ENCODE assay signal across 1 cellular context in the genomic region with DNA sequence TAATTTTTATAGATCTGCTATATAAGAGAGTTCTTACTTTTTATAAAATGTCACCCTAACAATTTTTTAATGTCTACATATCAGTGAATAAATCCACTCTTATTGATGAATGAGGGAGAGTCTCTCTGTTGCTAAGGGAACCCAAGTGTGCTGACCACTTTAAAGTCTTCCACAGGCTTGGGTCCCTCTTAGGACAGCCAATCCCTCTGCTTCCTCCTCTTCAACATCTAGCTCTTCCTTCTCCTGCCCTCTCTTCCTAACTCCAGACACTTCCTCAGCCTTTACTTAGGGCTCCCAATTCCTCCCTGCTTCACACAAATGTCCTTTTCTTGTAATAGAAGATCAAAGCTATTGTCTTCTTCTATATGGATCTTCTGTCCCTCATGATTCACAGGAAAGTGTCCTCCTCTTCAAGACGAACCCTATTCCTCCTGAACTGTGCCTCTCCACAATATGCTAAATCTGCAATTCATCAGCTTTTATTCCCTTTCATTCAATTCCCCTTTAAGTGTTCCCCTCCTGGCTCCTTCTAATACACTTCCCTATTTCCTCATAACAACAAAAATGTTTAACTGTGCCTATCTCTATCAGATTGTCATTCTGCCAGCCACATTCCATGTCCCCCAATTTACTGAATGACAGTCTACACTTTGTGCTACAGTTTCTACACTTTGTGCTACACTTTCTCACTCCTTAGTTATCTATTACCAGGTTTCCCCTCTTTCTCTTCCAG.
TF ChIP-seq lines count a peak whose summit lies in the region.

No MANE protein-coding gene starts in this region.

TF ChIP-seq in HepG2, 621 proteins besides CTCF, POLR2A, EP300 and RAD21:
- TF ChIP-seq ATAD3A (CRISPR knock-in tag; IDR thresholded peaks at IDR 0.05) = no peak
- TF ChIP-seq, protein P1, sequence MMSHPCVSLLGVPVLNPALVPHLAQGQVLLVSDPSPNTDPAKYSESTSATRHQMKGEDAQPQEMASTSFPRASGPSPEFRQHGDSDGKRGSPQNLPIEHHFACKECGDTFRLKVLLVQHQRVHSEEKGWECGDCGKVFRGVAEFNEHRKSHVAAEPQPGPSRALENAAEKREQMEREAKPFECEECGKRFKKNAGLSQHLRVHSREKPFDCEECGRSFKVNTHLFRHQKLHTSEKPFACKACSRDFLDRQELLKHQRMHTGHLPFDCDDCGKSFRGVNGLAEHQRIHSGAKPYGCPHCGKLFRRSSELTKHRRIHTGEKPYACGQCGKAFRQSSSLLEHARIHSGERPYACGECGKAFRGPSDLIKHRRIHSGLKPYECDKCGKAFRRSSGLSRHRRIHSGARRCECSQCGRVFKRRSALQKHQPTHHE (CRISPR knock-in tag; IDR thresholded peaks at IDR 0.05; ENCODE audit: borderline replicate concordance) = no peak
- no peak for TF ChIP-seq TMF1 (CRISPR knock-in tag; IDR thresholded peaks at IDR 0.05; ENCODE audit: low read depth)
- TF ChIP-seq, protein P2, sequence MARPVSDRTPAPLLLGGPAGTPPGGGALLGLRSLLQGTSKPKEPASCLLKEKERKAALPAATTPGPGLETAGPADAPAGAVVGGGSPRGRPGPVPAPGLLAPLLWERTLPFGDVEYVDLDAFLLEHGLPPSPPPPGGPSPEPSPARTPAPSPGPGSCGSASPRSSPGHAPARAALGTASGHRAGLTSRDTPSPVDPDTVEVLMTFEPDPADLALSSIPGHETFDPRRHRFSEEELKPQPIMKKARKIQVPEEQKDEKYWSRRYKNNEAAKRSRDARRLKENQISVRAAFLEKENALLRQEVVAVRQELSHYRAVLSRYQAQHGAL (CRISPR knock-in tag; IDR thresholded peaks at IDR 0.05; ENCODE audit: not compliant biosample characterization) = no peak
- TF ChIP-seq SP2 (CRISPR knock-in tag; IDR thresholded peaks at IDR 0.05) = no peak
- no peak for TF ChIP-seq TBP (CRISPR knock-in tag; IDR thresholded peaks at IDR 0.05)
- TF ChIP-seq SCMH1 (CRISPR knock-in tag; IDR thresholded peaks at IDR 0.05; ENCODE audit: borderline replicate concordance) = no peak
- no peak for TF ChIP-seq KDM5B (CRISPR knock-in tag; IDR thresholded peaks at IDR 0.05; ENCODE audit: borderline replicate concordance)
- TF ChIP-seq, protein P3, sequence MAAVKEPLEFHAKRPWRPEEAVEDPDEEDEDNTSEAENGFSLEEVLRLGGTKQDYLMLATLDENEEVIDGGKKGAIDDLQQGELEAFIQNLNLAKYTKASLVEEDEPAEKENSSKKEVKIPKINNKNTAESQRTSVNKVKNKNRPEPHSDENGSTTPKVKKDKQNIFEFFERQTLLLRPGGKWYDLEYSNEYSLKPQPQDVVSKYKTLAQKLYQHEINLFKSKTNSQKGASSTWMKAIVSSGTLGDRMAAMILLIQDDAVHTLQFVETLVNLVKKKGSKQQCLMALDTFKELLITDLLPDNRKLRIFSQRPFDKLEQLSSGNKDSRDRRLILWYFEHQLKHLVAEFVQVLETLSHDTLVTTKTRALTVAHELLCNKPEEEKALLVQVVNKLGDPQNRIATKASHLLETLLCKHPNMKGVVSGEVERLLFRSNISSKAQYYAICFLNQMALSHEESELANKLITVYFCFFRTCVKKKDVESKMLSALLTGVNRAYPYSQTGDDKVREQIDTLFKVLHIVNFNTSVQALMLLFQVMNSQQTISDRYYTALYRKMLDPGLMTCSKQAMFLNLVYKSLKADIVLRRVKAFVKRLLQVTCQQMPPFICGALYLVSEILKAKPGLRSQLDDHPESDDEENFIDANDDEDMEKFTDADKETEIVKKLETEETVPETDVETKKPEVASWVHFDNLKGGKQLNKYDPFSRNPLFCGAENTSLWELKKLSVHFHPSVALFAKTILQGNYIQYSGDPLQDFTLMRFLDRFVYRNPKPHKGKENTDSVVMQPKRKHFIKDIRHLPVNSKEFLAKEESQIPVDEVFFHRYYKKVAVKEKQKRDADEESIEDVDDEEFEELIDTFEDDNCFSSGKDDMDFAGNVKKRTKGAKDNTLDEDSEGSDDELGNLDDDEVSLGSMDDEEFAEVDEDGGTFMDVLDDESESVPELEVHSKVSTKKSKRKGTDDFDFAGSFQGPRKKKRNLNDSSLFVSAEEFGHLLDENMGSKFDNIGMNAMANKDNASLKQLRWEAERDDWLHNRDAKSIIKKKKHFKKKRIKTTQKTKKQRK (IDR thresholded peaks at IDR 0.05; ENCODE audit: low read length) = no peak
- no peak for TF ChIP-seq ZNF7 (CRISPR knock-in tag; IDR thresholded peaks at IDR 0.05)
- TF ChIP-seq, protein P4, sequence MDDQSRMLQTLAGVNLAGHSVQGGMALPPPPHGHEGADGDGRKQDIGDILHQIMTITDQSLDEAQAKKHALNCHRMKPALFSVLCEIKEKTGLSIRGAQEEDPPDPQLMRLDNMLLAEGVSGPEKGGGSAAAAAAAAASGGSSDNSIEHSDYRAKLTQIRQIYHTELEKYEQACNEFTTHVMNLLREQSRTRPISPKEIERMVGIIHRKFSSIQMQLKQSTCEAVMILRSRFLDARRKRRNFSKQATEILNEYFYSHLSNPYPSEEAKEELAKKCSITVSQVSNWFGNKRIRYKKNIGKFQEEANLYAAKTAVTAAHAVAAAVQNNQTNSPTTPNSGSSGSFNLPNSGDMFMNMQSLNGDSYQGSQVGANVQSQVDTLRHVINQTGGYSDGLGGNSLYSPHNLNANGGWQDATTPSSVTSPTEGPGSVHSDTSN (CRISPR knock-in tag; IDR thresholded peaks at IDR 0.05; ENCODE audit: borderline replicate concordance) = no peak
- TF ChIP-seq, protein P5, sequence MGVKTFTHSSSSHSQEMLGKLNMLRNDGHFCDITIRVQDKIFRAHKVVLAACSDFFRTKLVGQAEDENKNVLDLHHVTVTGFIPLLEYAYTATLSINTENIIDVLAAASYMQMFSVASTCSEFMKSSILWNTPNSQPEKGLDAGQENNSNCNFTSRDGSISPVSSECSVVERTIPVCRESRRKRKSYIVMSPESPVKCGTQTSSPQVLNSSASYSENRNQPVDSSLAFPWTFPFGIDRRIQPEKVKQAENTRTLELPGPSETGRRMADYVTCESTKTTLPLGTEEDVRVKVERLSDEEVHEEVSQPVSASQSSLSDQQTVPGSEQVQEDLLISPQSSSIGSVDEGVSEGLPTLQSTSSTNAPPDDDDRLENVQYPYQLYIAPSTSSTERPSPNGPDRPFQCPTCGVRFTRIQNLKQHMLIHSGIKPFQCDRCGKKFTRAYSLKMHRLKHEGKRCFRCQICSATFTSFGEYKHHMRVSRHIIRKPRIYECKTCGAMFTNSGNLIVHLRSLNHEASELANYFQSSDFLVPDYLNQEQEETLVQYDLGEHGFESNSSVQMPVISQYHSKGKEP (CRISPR knock-in tag; IDR thresholded peaks at IDR 0.05) = no peak
- no peak for TF ChIP-seq SRSF4 (IDR thresholded peaks at IDR 0.05; ENCODE audit: low read depth, low read length, poor library complexity, severe bottlenecking)
- no peak for TF ChIP-seq KLF15 (CRISPR knock-in tag; IDR thresholded peaks at IDR 0.05; ENCODE audit: borderline replicate concordance)
- TF ChIP-seq MXI1 (IDR thresholded peaks at IDR 0.05; ENCODE audit: borderline replicate concordance, low read depth, low read length) = no peak
